ENCODE assay signal across 17 cellular contexts in the genomic region with DNA sequence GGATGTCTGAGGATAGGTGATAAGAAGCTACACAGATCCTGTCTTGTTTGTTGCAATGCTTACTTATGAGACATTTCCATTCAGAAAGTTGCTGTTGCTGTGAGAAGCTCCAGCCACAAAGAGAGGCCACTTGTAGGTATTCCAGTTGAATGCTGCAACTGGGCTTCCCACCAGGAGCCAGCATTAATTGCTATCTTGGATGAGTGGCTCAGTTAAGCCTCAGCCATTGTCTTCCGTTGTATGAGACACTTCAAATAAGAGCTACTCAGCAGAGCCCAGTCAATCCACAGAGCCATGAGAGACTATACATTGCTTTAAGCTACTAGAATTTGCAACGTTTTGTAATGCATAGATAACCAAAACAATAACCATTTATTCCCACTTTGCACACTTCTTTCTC.
"Had no signal": no experiment of that assay in that cellular context is flagged by ENCODE, and none has a peak within 500 bp of the region (broad histone marks: within the 10 kb centered on the region; RNA-seq: fewer than 3 reads in every experiment).

No MANE protein-coding gene starts in this region.

- H3K4me3 ChIP-seq: body of pancreas, hepatocyte, lower lobe of right lung, sigmoid colon, thoracic aorta, upper lobe of left lung had no signal

- H3K27ac ChIP-seq: body of pancreas, foreskin keratinocyte, hepatocyte, lower lobe of right lung, sigmoid colon, thoracic aorta, upper lobe of left lung had no signal

- DNase-seq: activated CD4-positive, alpha-beta T cell treated with anti-CD3 and anti-CD28 coated beads, Interleukin-2, amount 10 ng/mL, durations not matched to agents 7 days and 5 days; activated CD8-positive, alpha-beta T cell treated with anti-CD3 and anti-CD28 coated beads, Interleukin-2, amount 10 ng/mL, durations not matched to agents 7 days and 5 days; activated naive CD4-positive, alpha-beta T cell treated with Interleukin-2 at 50 U/mL for 16 hours; activated naive CD8-positive, alpha-beta T cell treated with anti-CD3 and anti-CD28 coated beads, Interleukin-2, amount 10 ng/mL, durations not matched to agents 7 days and 5 days; activated T-cell treated with anti-CD3 and anti-CD28 coated beads, Interleukin-2, amount 50 U/mL, for 24 hours; amygdala; body of pancreas; caudate nucleus; lower lobe of right lung; nucleus accumbens; sigmoid colon; stimulated activated CD4-positive, alpha-beta T cell treated with anti-CD3 and anti-CD28 coated beads, Interleukin-4, amount 100 ng/mL, for 4 hours; T-helper 9 cell; upper lobe of left lung had no signal

- H3K9me3 ChIP-seq: body of pancreas, lower lobe of right lung, sigmoid colon, thoracic aorta, upper lobe of left lung had no signal

- H3K27me3 ChIP-seq: body of pancreas, hepatocyte, sigmoid colon, upper lobe of left lung had no signal

- H3K36me3 ChIP-seq: lower lobe of right lung, sigmoid colon, thoracic aorta, upper lobe of left lung had no signal

- H3K4me1 ChIP-seq: body of pancreas, foreskin keratinocyte, lower lobe of right lung, sigmoid colon, upper lobe of left lung had no signal
